1 cellular context compared by ENCODE assay signal in the genomic region with DNA sequence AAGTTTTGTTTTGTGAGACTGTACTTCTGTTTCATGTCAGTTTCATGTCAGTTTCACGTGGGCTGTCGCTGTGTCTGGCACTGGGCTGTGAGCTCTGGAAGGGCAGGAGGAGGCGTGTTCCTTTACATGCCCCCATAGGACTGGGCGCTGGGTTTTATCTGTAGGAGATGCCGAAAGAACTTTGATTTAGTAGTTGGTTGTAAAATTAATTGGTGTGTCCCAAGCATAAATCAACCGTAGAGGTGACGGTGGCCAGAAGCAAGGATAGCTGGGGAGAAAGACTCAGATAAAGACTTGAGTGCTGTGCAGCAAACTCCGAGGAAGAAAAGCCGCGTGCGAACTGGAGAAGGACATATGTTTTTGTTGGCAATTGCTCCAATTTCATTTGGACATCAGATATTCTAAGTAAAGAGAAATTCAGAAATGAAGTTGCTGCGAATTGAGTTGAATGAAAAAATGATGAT.
TF ChIP-seq lines count a peak whose summit lies in the region.

No MANE protein-coding gene starts in this region.

TF ChIP-seq in HEK293, 187 proteins besides CTCF, POLR2A, EP300 and RAD21 (continued from another document):
- peak; percentile 92 for TF ChIP-seq KLF10 (tag by site-specific recombination; IDR thresholded peaks at IDR 0.05)
- no peak for TF ChIP-seq PRDM1 (tag by site-specific recombination; IDR thresholded peaks at IDR 0.05)
- TF ChIP-seq ZBTB1 (tag by site-specific recombination; IDR thresholded peaks at IDR 0.05), result no peak
- peak; percentile 30; the same call in 1 of the 2 replicates for TF ChIP-seq KLF1 (tag by site-specific recombination; IDR thresholded peaks at IDR 0.05)
- TF ChIP-seq ZSCAN30 (tag by site-specific recombination; IDR thresholded peaks at IDR 0.05), result peak; percentile 97
- TF ChIP-seq, protein P1, sequence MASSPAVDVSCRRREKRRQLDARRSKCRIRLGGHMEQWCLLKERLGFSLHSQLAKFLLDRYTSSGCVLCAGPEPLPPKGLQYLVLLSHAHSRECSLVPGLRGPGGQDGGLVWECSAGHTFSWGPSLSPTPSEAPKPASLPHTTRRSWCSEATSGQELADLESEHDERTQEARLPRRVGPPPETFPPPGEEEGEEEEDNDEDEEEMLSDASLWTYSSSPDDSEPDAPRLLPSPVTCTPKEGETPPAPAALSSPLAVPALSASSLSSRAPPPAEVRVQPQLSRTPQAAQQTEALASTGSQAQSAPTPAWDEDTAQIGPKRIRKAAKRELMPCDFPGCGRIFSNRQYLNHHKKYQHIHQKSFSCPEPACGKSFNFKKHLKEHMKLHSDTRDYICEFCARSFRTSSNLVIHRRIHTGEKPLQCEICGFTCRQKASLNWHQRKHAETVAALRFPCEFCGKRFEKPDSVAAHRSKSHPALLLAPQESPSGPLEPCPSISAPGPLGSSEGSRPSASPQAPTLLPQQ (tag by site-specific recombination; IDR thresholded peaks at IDR 0.05), result peak; percentile 58
- TF ChIP-seq, protein P2, sequence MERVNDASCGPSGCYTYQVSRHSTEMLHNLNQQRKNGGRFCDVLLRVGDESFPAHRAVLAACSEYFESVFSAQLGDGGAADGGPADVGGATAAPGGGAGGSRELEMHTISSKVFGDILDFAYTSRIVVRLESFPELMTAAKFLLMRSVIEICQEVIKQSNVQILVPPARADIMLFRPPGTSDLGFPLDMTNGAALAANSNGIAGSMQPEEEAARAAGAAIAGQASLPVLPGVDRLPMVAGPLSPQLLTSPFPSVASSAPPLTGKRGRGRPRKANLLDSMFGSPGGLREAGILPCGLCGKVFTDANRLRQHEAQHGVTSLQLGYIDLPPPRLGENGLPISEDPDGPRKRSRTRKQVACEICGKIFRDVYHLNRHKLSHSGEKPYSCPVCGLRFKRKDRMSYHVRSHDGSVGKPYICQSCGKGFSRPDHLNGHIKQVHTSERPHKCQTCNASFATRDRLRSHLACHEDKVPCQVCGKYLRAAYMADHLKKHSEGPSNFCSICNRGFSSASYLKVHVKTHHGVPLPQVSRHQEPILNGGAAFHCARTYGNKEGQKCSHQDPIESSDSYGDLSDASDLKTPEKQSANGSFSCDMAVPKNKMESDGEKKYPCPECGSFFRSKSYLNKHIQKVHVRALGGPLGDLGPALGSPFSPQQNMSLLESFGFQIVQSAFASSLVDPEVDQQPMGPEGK (tag by site-specific recombination; IDR thresholded peaks at IDR 0.05), result peak; percentile 95
- peak; percentile 85 for TF ChIP-seq ZBTB17 (tag by site-specific recombination; IDR thresholded peaks at IDR 0.05)
- peak; percentile 68 for TF ChIP-seq ZNF610 (tag by site-specific recombination; IDR thresholded peaks at IDR 0.05; ENCODE audit: borderline replicate concordance)
- no peak for TF ChIP-seq ZNF707 (tag by site-specific recombination; IDR thresholded peaks at IDR 0.05)
- no peak for TF ChIP-seq ZNF292 (tag by site-specific recombination; IDR thresholded peaks at IDR 0.05; ENCODE audit: borderline replicate concordance, low read depth)
- TF ChIP-seq ZNF335 (tag by site-specific recombination; conservative IDR thresholded peaks at IDR 0.05), result 0 out of 2 replicates have a peak, but pooled peaks have one; percentile 14
- TF ChIP-seq ZNF302 (tag by site-specific recombination; IDR thresholded peaks at IDR 0.05; ENCODE audit: low read depth), result no peak
- no peak for TF ChIP-seq RBAK (tag by site-specific recombination; IDR thresholded peaks at IDR 0.05)
- TF ChIP-seq, protein P3, sequence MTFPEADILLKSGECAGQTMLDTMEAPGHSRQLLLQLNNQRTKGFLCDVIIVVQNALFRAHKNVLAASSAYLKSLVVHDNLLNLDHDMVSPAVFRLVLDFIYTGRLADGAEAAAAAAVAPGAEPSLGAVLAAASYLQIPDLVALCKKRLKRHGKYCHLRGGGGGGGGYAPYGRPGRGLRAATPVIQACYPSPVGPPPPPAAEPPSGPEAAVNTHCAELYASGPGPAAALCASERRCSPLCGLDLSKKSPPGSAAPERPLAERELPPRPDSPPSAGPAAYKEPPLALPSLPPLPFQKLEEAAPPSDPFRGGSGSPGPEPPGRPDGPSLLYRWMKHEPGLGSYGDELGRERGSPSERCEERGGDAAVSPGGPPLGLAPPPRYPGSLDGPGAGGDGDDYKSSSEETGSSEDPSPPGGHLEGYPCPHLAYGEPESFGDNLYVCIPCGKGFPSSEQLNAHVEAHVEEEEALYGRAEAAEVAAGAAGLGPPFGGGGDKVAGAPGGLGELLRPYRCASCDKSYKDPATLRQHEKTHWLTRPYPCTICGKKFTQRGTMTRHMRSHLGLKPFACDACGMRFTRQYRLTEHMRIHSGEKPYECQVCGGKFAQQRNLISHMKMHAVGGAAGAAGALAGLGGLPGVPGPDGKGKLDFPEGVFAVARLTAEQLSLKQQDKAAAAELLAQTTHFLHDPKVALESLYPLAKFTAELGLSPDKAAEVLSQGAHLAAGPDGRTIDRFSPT (tag by site-specific recombination; IDR thresholded peaks at IDR 0.05), result 0 out of 2 replicates have a peak, but pooled peaks have one; percentile 33
- TF ChIP-seq, protein P4, sequence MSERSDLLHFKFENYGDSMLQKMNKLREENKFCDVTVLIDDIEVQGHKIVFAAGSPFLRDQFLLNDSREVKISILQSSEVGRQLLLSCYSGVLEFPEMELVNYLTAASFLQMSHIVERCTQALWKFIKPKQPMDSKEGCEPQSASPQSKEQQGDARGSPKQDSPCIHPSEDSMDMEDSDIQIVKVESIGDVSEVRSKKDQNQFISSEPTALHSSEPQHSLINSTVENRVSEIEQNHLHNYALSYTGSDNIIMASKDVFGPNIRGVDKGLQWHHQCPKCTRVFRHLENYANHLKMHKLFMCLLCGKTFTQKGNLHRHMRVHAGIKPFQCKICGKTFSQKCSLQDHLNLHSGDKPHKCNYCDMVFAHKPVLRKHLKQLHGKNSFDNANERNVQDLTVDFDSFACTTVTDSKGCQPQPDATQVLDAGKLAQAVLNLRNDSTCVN (tag by site-specific recombination; optimal IDR thresholded peaks at IDR 0.05), result no peak
- TF ChIP-seq, protein P5, sequence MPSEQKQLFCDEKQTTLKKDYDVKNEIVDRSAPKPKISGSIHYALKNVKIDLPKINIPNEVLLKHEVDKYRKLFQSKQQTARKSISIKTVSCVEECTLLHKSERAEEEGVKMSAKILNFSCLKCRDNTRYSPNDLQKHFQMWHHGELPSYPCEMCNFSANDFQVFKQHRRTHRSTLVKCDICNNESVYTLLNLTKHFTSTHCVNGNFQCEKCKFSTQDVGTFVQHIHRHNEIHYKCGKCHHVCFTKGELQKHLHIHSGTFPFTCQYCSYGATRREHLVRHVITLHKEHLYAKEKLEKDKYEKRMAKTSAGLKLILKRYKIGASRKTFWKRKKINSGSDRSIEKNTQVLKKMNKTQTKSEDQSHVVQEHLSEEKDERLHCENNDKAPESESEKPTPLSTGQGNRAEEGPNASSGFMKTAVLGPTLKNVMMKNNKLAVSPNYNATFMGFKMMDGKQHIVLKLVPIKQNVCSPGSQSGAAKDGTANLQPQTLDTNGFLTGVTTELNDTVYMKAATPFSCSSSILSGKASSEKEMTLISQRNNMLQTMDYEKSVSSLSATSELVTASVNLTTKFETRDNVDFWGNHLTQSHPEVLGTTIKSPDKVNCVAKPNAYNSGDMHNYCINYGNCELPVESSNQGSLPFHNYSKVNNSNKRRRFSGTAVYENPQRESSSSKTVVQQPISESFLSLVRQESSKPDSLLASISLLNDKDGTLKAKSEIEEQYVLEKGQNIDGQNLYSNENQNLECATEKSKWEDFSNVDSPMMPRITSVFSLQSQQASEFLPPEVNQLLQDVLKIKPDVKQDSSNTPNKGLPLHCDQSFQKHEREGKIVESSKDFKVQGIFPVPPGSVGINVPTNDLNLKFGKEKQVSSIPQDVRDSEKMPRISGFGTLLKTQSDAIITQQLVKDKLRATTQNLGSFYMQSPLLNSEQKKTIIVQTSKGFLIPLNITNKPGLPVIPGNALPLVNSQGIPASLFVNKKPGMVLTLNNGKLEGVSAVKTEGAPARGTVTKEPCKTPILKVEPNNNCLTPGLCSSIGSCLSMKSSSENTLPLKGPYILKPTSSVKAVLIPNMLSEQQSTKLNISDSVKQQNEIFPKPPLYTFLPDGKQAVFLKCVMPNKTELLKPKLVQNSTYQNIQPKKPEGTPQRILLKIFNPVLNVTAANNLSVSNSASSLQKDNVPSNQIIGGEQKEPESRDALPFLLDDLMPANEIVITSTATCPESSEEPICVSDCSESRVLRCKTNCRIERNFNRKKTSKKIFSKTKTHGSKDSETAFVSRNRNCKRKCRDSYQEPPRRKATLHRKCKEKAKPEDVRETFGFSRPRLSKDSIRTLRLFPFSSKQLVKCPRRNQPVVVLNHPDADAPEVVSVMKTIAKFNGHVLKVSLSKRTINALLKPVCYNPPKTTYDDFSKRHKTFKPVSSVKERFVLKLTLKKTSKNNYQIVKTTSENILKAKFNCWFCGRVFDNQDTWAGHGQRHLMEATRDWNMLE (tag by site-specific recombination; conservative IDR thresholded peaks at IDR 0.05; ENCODE audit: low read depth), result peak; percentile 27; the same call in 1 of the 2 replicates
- no peak for TF ChIP-seq ZNF274 (IDR thresholded peaks at IDR 0.05; ENCODE audit: low read length)
- no peak for TF ChIP-seq ZNF274 (tag by site-specific recombination; IDR thresholded peaks at IDR 0.05; ENCODE audit: borderline replicate concordance)
- TF ChIP-seq ZNF16 (tag by site-specific recombination; IDR thresholded peaks at IDR 0.05; ENCODE audit: low read depth), result no peak
- 0 out of 2 replicates have a peak, but pooled peaks have one; percentile 5 for TF ChIP-seq ZNF354C (tag by site-specific recombination; IDR thresholded peaks at IDR 0.05; ENCODE audit: borderline replicate concordance, low read depth)
- TF ChIP-seq ZNF341 (tag by site-specific recombination; IDR thresholded peaks at IDR 0.05; ENCODE audit: low read depth), result peak; percentile 51
- TF ChIP-seq, protein P6, sequence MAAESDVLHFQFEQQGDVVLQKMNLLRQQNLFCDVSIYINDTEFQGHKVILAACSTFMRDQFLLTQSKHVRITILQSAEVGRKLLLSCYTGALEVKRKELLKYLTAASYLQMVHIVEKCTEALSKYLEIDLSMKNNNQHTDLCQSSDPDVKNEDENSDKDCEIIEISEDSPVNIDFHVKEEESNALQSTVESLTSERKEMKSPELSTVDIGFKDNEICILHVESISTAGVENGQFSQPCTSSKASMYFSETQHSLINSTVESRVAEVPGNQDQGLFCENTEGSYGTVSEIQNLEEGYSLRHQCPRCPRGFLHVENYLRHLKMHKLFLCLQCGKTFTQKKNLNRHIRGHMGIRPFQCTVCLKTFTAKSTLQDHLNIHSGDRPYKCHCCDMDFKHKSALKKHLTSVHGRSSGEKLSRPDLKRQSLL (tag by site-specific recombination; IDR thresholded peaks at IDR 0.05), result no peak
- TF ChIP-seq, protein P7, sequence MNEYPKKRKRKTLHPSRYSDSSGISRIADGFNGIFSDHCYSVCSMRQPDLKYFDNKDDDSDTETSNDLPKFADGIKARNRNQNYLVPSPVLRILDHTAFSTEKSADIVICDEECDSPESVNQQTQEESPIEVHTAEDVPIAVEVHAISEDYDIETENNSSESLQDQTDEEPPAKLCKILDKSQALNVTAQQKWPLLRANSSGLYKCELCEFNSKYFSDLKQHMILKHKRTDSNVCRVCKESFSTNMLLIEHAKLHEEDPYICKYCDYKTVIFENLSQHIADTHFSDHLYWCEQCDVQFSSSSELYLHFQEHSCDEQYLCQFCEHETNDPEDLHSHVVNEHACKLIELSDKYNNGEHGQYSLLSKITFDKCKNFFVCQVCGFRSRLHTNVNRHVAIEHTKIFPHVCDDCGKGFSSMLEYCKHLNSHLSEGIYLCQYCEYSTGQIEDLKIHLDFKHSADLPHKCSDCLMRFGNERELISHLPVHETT (tag by site-specific recombination; IDR thresholded peaks at IDR 0.05), result peak; percentile 92
- TF ChIP-seq SP7 (tag by site-specific recombination; IDR thresholded peaks at IDR 0.05), result peak; percentile 98
- no peak for TF ChIP-seq ZFP37 (tag by site-specific recombination; IDR thresholded peaks at IDR 0.05)
- no peak for TF ChIP-seq ZNF549 (tag by site-specific recombination; IDR thresholded peaks at IDR 0.05)
- TF ChIP-seq, protein P8, sequence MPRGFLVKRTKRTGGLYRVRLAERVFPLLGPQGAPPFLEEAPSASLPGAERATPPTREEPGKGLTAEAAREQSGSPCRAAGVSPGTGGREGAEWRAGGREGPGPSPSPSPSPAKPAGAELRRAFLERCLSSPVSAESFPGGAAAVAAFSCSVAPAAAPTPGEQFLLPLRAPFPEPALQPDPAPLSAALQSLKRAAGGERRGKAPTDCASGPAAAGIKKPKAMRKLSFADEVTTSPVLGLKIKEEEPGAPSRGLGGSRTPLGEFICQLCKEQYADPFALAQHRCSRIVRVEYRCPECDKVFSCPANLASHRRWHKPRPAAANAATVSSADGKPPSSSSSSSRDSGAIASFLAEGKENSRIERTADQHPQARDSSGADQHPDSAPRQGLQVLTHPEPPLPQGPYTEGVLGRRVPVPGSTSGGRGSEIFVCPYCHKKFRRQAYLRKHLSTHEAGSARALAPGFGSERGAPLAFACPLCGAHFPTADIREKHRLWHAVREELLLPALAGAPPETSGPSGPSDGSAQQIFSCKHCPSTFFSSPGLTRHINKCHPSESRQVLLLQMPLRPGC (tag by site-specific recombination; IDR thresholded peaks at IDR 0.05), result peak; percentile 94
- peak; percentile 37; the same call in 1 of the 2 replicates for TF ChIP-seq ZNF394 (tag by site-specific recombination; IDR thresholded peaks at IDR 0.05; ENCODE audit: borderline replicate concordance)
- no peak; the same call in 1 of the 2 replicates for TF ChIP-seq ZNF146 (tag by site-specific recombination; IDR thresholded peaks at IDR 0.05)
- TF ChIP-seq ZNF596 (tag by site-specific recombination; IDR thresholded peaks at IDR 0.05), result 0 out of 2 replicates have a peak, but pooled peaks have one; percentile 25
- no peak for TF ChIP-seq ZNF202 (tag by site-specific recombination; IDR thresholded peaks at IDR 0.05; ENCODE audit: borderline replicate concordance)
- TF ChIP-seq, protein P9, sequence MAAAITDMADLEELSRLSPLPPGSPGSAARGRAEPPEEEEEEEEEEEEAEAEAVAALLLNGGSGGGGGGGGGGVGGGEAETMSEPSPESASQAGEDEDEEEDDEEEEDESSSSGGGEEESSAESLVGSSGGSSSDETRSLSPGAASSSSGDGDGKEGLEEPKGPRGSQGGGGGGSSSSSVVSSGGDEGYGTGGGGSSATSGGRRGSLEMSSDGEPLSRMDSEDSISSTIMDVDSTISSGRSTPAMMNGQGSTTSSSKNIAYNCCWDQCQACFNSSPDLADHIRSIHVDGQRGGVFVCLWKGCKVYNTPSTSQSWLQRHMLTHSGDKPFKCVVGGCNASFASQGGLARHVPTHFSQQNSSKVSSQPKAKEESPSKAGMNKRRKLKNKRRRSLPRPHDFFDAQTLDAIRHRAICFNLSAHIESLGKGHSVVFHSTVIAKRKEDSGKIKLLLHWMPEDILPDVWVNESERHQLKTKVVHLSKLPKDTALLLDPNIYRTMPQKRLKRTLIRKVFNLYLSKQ (tag by site-specific recombination; IDR thresholded peaks at IDR 0.05; ENCODE audit: borderline replicate concordance), result no peak
